In the genomic region with DNA sequence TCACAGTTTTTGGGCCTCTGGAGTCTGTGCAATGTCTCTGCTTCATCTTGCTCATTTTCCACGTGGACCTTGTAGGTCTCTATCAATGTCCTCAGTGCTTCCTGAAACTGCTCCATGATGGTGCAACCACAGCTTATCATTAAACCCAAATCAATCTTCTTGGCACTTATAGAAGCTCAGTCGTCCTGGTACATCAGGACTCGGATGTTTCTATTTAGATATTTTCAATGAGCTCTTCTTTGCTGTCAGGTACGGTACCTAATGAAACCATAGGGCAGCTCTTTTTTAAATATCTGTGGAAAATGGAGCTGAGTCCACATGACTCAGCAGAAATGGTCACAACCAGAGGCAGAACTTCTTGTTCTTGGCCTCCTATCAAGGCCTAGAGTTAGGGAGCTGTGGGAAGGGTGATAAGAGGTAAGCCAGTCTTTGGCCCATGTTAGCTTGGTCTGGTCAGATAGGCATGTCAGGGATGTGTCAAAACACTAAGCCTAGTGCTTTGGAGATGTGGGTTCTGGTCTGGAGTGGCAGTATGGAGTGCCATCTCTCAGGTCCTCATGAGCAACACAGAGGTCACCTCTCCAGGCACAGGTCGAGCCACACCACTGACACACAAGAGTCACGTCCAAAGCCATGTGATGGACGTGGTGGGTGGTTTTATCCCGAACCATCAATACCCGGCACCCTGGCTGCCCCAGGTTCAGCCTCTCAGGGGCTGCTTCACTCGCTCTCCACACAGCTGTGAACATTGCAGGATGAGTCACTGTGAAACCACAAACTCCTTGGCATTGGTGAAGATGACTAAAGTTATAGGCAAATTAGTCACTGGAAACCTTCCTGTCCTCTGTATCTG, we compare ENCODE assay signal across 1 cellular context.
TF ChIP-seq lines count a peak whose summit lies in the region.

No MANE protein-coding gene starts in this region.

TF ChIP-seq in K562, 482 proteins besides CTCF, POLR2A, EP300 and RAD21 (continued from another document and continues in another):
- TF ChIP-seq MXI1 (IDR thresholded peaks at IDR 0.05; ENCODE audit: low read depth, low read length) (peak; percentile 60; the same call in 1 of the 2 replicates), NR2C2 (CRISPR knock-in tag; IDR thresholded peaks at IDR 0.05) (peak; percentile 81; the same call in 1 of the 2 replicates), NR2C2 (tag; IDR thresholded peaks at IDR 0.05) (peak; percentile 80), PHB2 (IDR thresholded peaks at IDR 0.05; ENCODE audit: low read depth) (peak; percentile 84), LCOR (CRISPR knock-in tag; IDR thresholded peaks at IDR 0.05) (peak; percentile 54; the same call in 1 of the 2 replicates), RNF2 (IDR thresholded peaks at IDR 0.05) (peak; percentile 82; the same call in 1 of the 2 replicates), PATZ1 (CRISPR knock-in tag; IDR thresholded peaks at IDR 0.05; ENCODE audit: borderline replicate concordance) (no peak), SNIP1 (IDR thresholded peaks at IDR 0.05; ENCODE audit: low read depth) (peak; percentile 4; the same call in 1 of the 2 replicates), ZNF395 (CRISPR knock-in tag; IDR thresholded peaks at IDR 0.05) (peak; percentile 96), ADNP (tag; IDR thresholded peaks at IDR 0.05) (peak; percentile 87), ZNF280B (CRISPR knock-in tag; IDR thresholded peaks at IDR 0.05) (no peak), JUN (IDR thresholded peaks at IDR 0.05; ENCODE audit: borderline replicate concordance, low read depth, low read length) (peak; percentile 98), JUN (CRISPR knock-in tag; IDR thresholded peaks at IDR 0.05; ENCODE audit: borderline replicate concordance) (peak; percentile 80; the same call in 1 of the 2 replicates), GATA2 (CRISPR knock-in tag; IDR thresholded peaks at IDR 0.05) (peak; percentile 96), ARNT (IDR thresholded peaks at IDR 0.05) (peak; percentile 92 to 96), NR4A1 (CRISPR knock-in tag; IDR thresholded peaks at IDR 0.05) (peak; percentile 92; the same call in 1 of the 2 replicates), NR4A1 (tag; IDR thresholded peaks at IDR 0.05) (peak; percentile 94), ZKSCAN8 (CRISPR knock-in tag; IDR thresholded peaks at IDR 0.05) (peak; percentile 85), ZNF133 (CRISPR knock-in tag; IDR thresholded peaks at IDR 0.05) (no peak), ZNF311 (CRISPR knock-in tag; IDR thresholded peaks at IDR 0.05) (0 out of 2 replicates have a peak, but pooled peaks have one; percentile 14), NCOA1 (IDR thresholded peaks at IDR 0.05; ENCODE audit: low read depth) (peak; percentile 87), TAF9B (IDR thresholded peaks at IDR 0.05; ENCODE audit: partially characterized antibody) (peak; percentile 85), ZNF561 (CRISPR knock-in tag; conservative IDR thresholded peaks at IDR 0.05) (no peak), SREBF1 (IDR thresholded peaks at IDR 0.05; ENCODE audit: borderline replicate concordance, low read depth, low read length) (no peak), RFX7 (CRISPR knock-in tag; IDR thresholded peaks at IDR 0.05) (no peak), RHOXF2B (CRISPR knock-in tag; conservative IDR thresholded peaks at IDR 0.05) (no peak; the same call in 1 of the 2 replicates), CBX1 (IDR thresholded peaks at IDR 0.05; ENCODE audit: low read depth) (no peak)
- TF ChIP-seq, protein P1, sequence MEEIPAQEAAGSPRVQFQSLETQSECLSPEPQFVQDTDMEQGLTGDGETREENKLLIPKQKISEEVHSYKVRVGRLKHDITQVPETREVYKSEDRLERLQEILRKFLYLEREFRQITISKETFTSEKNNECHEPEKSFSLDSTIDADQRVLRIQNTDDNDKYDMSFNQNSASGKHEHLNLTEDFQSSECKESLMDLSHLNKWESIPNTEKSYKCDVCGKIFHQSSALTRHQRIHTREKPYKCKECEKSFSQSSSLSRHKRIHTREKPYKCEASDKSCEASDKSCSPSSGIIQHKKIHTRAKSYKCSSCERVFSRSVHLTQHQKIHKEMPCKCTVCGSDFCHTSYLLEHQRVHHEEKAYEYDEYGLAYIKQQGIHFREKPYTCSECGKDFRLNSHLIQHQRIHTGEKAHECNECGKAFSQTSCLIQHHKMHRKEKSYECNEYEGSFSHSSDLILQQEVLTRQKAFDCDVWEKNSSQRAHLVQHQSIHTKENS (CRISPR knock-in tag; IDR thresholded peaks at IDR 0.05), result no peak
- TF ChIP-seq, protein P2, sequence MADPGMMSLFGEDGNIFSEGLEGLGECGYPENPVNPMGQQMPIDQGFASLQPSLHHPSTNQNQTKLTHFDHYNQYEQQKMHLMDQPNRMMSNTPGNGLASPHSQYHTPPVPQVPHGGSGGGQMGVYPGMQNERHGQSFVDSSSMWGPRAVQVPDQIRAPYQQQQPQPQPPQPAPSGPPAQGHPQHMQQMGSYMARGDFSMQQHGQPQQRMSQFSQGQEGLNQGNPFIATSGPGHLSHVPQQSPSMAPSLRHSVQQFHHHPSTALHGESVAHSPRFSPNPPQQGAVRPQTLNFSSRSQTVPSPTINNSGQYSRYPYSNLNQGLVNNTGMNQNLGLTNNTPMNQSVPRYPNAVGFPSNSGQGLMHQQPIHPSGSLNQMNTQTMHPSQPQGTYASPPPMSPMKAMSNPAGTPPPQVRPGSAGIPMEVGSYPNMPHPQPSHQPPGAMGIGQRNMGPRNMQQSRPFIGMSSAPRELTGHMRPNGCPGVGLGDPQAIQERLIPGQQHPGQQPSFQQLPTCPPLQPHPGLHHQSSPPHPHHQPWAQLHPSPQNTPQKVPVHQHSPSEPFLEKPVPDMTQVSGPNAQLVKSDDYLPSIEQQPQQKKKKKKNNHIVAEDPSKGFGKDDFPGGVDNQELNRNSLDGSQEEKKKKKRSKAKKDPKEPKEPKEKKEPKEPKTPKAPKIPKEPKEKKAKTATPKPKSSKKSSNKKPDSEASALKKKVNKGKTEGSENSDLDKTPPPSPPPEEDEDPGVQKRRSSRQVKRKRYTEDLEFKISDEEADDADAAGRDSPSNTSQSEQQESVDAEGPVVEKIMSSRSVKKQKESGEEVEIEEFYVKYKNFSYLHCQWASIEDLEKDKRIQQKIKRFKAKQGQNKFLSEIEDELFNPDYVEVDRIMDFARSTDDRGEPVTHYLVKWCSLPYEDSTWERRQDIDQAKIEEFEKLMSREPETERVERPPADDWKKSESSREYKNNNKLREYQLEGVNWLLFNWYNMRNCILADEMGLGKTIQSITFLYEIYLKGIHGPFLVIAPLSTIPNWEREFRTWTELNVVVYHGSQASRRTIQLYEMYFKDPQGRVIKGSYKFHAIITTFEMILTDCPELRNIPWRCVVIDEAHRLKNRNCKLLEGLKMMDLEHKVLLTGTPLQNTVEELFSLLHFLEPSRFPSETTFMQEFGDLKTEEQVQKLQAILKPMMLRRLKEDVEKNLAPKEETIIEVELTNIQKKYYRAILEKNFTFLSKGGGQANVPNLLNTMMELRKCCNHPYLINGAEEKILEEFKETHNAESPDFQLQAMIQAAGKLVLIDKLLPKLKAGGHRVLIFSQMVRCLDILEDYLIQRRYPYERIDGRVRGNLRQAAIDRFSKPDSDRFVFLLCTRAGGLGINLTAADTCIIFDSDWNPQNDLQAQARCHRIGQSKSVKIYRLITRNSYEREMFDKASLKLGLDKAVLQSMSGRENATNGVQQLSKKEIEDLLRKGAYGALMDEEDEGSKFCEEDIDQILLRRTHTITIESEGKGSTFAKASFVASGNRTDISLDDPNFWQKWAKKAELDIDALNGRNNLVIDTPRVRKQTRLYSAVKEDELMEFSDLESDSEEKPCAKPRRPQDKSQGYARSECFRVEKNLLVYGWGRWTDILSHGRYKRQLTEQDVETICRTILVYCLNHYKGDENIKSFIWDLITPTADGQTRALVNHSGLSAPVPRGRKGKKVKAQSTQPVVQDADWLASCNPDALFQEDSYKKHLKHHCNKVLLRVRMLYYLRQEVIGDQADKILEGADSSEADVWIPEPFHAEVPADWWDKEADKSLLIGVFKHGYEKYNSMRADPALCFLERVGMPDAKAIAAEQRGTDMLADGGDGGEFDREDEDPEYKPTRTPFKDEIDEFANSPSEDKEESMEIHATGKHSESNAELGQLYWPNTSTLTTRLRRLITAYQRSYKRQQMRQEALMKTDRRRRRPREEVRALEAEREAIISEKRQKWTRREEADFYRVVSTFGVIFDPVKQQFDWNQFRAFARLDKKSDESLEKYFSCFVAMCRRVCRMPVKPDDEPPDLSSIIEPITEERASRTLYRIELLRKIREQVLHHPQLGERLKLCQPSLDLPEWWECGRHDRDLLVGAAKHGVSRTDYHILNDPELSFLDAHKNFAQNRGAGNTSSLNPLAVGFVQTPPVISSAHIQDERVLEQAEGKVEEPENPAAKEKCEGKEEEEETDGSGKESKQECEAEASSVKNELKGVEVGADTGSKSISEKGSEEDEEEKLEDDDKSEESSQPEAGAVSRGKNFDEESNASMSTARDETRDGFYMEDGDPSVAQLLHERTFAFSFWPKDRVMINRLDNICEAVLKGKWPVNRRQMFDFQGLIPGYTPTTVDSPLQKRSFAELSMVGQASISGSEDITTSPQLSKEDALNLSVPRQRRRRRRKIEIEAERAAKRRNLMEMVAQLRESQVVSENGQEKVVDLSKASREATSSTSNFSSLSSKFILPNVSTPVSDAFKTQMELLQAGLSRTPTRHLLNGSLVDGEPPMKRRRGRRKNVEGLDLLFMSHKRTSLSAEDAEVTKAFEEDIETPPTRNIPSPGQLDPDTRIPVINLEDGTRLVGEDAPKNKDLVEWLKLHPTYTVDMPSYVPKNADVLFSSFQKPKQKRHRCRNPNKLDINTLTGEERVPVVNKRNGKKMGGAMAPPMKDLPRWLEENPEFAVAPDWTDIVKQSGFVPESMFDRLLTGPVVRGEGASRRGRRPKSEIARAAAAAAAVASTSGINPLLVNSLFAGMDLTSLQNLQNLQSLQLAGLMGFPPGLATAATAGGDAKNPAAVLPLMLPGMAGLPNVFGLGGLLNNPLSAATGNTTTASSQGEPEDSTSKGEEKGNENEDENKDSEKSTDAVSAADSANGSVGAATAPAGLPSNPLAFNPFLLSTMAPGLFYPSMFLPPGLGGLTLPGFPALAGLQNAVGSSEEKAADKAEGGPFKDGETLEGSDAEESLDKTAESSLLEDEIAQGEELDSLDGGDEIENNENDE (IDR thresholded peaks at IDR 0.05; ENCODE audit: low read depth, low read length), result peak; percentile 52
- TF ChIP-seq, protein P3, sequence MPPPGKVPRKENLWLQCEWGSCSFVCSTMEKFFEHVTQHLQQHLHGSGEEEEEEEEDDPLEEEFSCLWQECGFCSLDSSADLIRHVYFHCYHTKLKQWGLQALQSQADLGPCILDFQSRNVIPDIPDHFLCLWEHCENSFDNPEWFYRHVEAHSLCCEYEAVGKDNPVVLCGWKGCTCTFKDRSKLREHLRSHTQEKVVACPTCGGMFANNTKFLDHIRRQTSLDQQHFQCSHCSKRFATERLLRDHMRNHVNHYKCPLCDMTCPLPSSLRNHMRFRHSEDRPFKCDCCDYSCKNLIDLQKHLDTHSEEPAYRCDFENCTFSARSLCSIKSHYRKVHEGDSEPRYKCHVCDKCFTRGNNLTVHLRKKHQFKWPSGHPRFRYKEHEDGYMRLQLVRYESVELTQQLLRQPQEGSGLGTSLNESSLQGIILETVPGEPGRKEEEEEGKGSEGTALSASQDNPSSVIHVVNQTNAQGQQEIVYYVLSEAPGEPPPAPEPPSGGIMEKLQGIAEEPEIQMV (tag; conservative IDR thresholded peaks at IDR 0.05; ENCODE audit: low read depth), result peak; percentile 48
